8 cellular contexts compared by ENCODE assay signal in genomic region chr16:30535777-30536190, GRCh38. TPM values are rescaled to one million over a fixed set of nuclear protein-coding genes. Genes with fewer than 3 reads are reported as not detected.
DNase-seq lines count a peak whose midpoint lies in the region; ATAC-seq, FAIRE-seq and TF ChIP-seq lines count a peak whose summit lies in the region.

No MANE protein-coding gene starts in this region.

- BruUV-seq in Calu3 (replicated peaks; lab: Mats Ljungman, UMichigan), result no TSS peak
- BruUV-seq in HepG2 (replicated peaks; lab: Mats Ljungman, UMichigan), result no TSS peak

- H3K36me3 ChIP-seq in GM23248 (ENCODE audit: low read depth) (no peaks in the 10 kb centered on the region), colonic mucosa (no peaks in the 10 kb centered on the region), HepG2 (replicated peaks in 1 of 2; ENCODE audit: control insufficient read depth in 1 of 2, insufficient read depth in 2 of 2, low read length in 2 of 2) (peaks cover 0 to 1% of the 10 kb centered on the region in 2 experiments; a peak in 1 of 5 replicates)

- peaks cover 45% of the 10 kb centered on the region for H3K36me3 Mint-ChIP-seq in Calu3 (ENCODE audit: insufficient read depth, unreplicated experiment)

- H2AFZ ChIP-seq in GM23248 (peak overlapping the region; percentile 96), HepG2 (ENCODE audit: low read length) (no peak overlapping the region)

- H3K27ac Mint-ChIP-seq in Calu3 (ENCODE audit: unreplicated experiment), result peak overlapping the region; percentile 65

- no peaks in the 10 kb centered on the region for H3K27me3 Mint-ChIP-seq in Calu3 (ENCODE audit: unreplicated experiment)

- TF ChIP-seq CTCF in Calu3 (IDR thresholded peaks at IDR 0.05; ENCODE audit: unreplicated experiment) (no peak), colonic mucosa (IDR thresholded peaks at IDR 0.05) (peak; percentile 54), HepG2 (CRISPR knock-in tag; IDR thresholded peaks at IDR 0.05) (peak; percentile 89)

- TF ChIP-seq RAD21 in HepG2 (CRISPR knock-in tag; IDR thresholded peaks at IDR 0.05), result peak; percentile 80

- in situ Hi-C loops in GM23248 (cut with MboI), result no loop called here
- in situ Hi-C loops in HepG2 (cut with HindIII; ENCODE audit: extremely low pct_ligation_motif_present, low pct_unique_long_range_greater_than_20kb), result no loop called here

- peak in 1 of 2 experiments; percentile 50; a peak in 1 of 4 replicates for TF ChIP-seq POLR2A in HepG2 (IDR thresholded peaks at IDR 0.05; ENCODE audit: insufficient read depth in 1 of 2, low read depth in 2 of 2, low read length in 2 of 2)

- peak; percentile 8 for FAIRE-seq in HepG2 (lab: Jason Lieb, UNC)

- H4K20me1 ChIP-seq in GM23248 (ENCODE audit: insufficient read depth) (no peaks in the 10 kb centered on the region), HepG2 (ENCODE audit: insufficient read depth, low read length) (no peaks in the 10 kb centered on the region)

- peak overlapping the region; percentile 89 for H3K4me2 ChIP-seq in GM23248 (ENCODE audit: unreplicated experiment)
- H3K4me2 ChIP-seq in HepG2 (ENCODE audit: low read depth, low read length), result peak overlapping the region; percentile 95

- peak; percentile 82 for ATAC-seq in HepG2

- H3K9me3 ChIP-seq in GM23248 (ENCODE audit: low read depth) (no peaks in the 10 kb centered on the region), colonic mucosa (no peaks in the 10 kb centered on the region), HepG2 (ENCODE audit: low read length) (no peaks in the 10 kb centered on the region)

- no peaks in the 10 kb centered on the region for H3F3A ChIP-seq in GM23248 (ENCODE audit: insufficient read depth)

- H3K27me3 ChIP-seq in GM23248 (replicated peaks; ENCODE audit: insufficient read depth) (no peaks in the 10 kb centered on the region), colonic mucosa (no peaks in the 10 kb centered on the region), HepG2 (ENCODE audit: control insufficient read depth in 1 of 2, insufficient read depth in 2 of 2, low read length in 2 of 2) (no peaks in the 10 kb centered on the region; a peak in 1 of 5 replicates)

- H3K4me3 ChIP-seq in GM23248 (peak overlapping the region; percentile 80), colonic mucosa (peak overlapping the region; percentile 61), HepG2 (replicated peaks in 1 of 3; ENCODE audit: insufficient read depth in 1 of 3, low read depth in 2 of 3, low read length in 3 of 3) (peak overlapping the region; percentile 75 to 93 (median 81))

- peak overlapping the region; percentile 73 for H3K4me3 Mint-ChIP-seq in Calu3 (ENCODE audit: low read depth, unreplicated experiment)

- TF ChIP-seq EP300 in HepG2 (IDR thresholded peaks at IDR 0.05; ENCODE audit: low read depth in 2 of 2, low read length in 2 of 2), result peak in 1 of 2 experiments; percentile 5; a peak in 1 of 4 replicates
- no peak for TF ChIP-seq EP300 in HepG2 (CRISPR knock-in tag; IDR thresholded peaks at IDR 0.05; ENCODE audit: borderline replicate concordance)

- peaks cover 24% of the 10 kb centered on the region for H3K4me1 Mint-ChIP-seq in Calu3 (ENCODE audit: low read depth, unreplicated experiment)

- POLR2A ChIA-PET in HepG2 (lab: Yijun Ruan, JAX), result interaction anchor here (0.7 to 5.1 kb wide), 28 partner anchors 9 to 200 kb away, joined by 3 to 187 read pairs (median 7); partner anchors contain the start of genes CD2BP2, DCTPP1, FBRS and TBC1D10B

- no peaks in the 10 kb centered on the region for H3K9me3 Mint-ChIP-seq in Calu3 (ENCODE audit: low read depth, unreplicated experiment)

- DNase-seq in Calu3 (peak; percentile 45), GM23248 (peak; percentile 86), NCI-H1694 treated with DMSO at 0.1 percent for 48 hours (lab: John Stamatoyannopoulos, UW) (peak; percentile 30), colonic mucosa (peak; percentile 78), HepG2 (ENCODE audit: low spot score) (peak; percentile 76), A172 (ENCODE audit: low spot score) (no peak)
- DNase-seq in activated CD4-positive, CD25-positive, alpha-beta regulatory T cell (lab: John Stamatoyannopoulos, UW), result peak in 3 of 4 experiments; percentile 18 to 51 (median 25)
- peak; percentile 62 to 72 for DNase-seq in stimulated activated CD4-positive, alpha-beta T cell treated with anti-CD3 and anti-CD28 coated beads, Interleukin-4, amount 100 ng/mL, for 4 hours

- H3K4me1 ChIP-seq in GM23248 (ENCODE audit: insufficient read depth) (no peaks in the 10 kb centered on the region), colonic mucosa (peaks cover 2% of the 10 kb centered on the region), HepG2 (ENCODE audit: insufficient read depth, low read length) (peaks cover 68% of the 10 kb centered on the region)

- intact Hi-C loops in Calu3 (cut with micrococcal nuclease; ENCODE audit: unreplicated experiment), result loop anchor here (2.0 kb wide), 1 partner anchor 105 kb away; the partner anchor contains the start of gene DCTPP1
- intact Hi-C loops in colonic mucosa (cut with DNase I), result no loop called here
- intact Hi-C loops in HepG2 (cut with micrococcal nuclease; ENCODE audit: unreplicated experiment), result loop anchor here (2.0 kb wide), 2 partner anchors 23 to 63 kb away; partner anchors contain the start of gene ZNF764

- H3K79me2 ChIP-seq in GM23248 (ENCODE audit: insufficient read depth), result peaks cover 24% of the 10 kb centered on the region
- H3K79me2 ChIP-seq in HepG2 (ENCODE audit: insufficient read depth, low read length), result peaks cover 31% of the 10 kb centered on the region

- CTCF ChIA-PET in Calu3 (lab: Charles Lee) (interaction anchor here (0.7 to 2.8 kb wide), 9 partner anchors 9 to 118 kb away, joined by 3 to 21 read pairs (median 3); partner anchors contain the start of genes DCTPP1 and ZNF689), HepG2 (lab: Yijun Ruan, JAX; ENCODE audit: low intra/inter-chr PET ratio, low total read pairs) (interaction anchor here (1.6 kb wide), 1 partner anchor 106 kb away, joined by 7 read pairs; the partner anchor contains the start of gene DCTPP1)

- H3K9me2 ChIP-seq in GM23248 (ENCODE audit: insufficient read depth), result no peaks in the 10 kb centered on the region

- 38 to 41% methylated on average over 12 of the region's 12 CpGs for WGBS in GM23248 (ENCODE audit: low coverage in 1 of 2, low lambda C conversion rate in 2 of 2, missing lambda C conversion rate in 2 of 2), 2 experiments
- 44% methylated on average over 12 of the region's 12 CpGs for WGBS in HepG2 (ENCODE audit: low lambda C conversion rate)

- H3K27ac ChIP-seq in GM23248 (no peak overlapping the region), colonic mucosa (peak overlapping the region; percentile 93), HepG2 (ENCODE audit: extremely low read length, insufficient read depth, low read length) (peak overlapping the region; percentile 85)

- H3K9ac ChIP-seq in GM23248 (peak overlapping the region; percentile 92), colonic mucosa (ENCODE audit: low read depth in 2 of 2, low read length in 2 of 2) (peak overlapping the region; percentile 76 to 90), HepG2 (ENCODE audit: insufficient read depth, low read depth, low read length) (peak overlapping the region; percentile 89)

RNA-seq across cellular contexts. Expression of gene ZNF747, which starts 1.1 kb away (rescaled TPM):
- total RNA-seq in Calu3 (2022) (12.3 and 15.4 TPM in 2 replicates), colonic mucosa (10 to 100 TPM in 1 of 2 donors, 1 to 10 TPM in 1; 8.7 to 11.9 TPM), HepG2 (2016; rRNA removed; fragmentation: Illumina TruSeq; extraction: Trizol) (8.8 and 10.2 TPM in 2 replicates)
- 7.7 and 15.7 TPM in 2 replicates for total RNA-seq in GM23248 (2014; rRNA removed; shearing (Covaris generic))
- polyA plus RNA-seq in GM23248 (2016; fragmentation: Nextera tagmentation; extraction: Ambion mirVana) (5.4 and 6.7 TPM in 2 replicates), HepG2 (2011; rRNA removed) (7.0 and 7.2 TPM in 2 replicates)
- total RNA-seq in HepG2 (2016; cell fraction: cytosol; rRNA removed; fragmentation: Illumina TruSeq; extraction: Trizol; ENCODE audit: low read depth), result 2.7 and 2.8 TPM in 2 replicates
- 10.3 and 10.8 TPM in 2 replicates for total RNA-seq in HepG2 (2016; cell fraction: insoluble cytoplasmic fraction; rRNA removed; fragmentation: Illumina TruSeq; extraction: Trizol)
- total RNA-seq in HepG2 (2016; cell fraction: membrane; rRNA removed; fragmentation: Illumina TruSeq; extraction: Trizol), result 8.9 and 9.2 TPM in 2 replicates
- total RNA-seq in HepG2 (2016; cell fraction: nucleus; rRNA removed; fragmentation: Illumina TruSeq; extraction: Trizol), result 7.3 and 9.1 TPM in 2 replicates
- 5.7 and 6.4 TPM in 2 replicates for polyA plus RNA-seq in HepG2 (2011; cell fraction: cytosol; rRNA removed)
- polyA plus RNA-seq in HepG2 (2011; cell fraction: nucleus; rRNA removed), result 9.4 and 11.1 TPM in 2 replicates
- 2.3 and 3.6 TPM in 2 replicates for polyA plus RNA-seq in HepG2 (2012)
- 1.7 and 1.9 TPM in 2 replicates for polyA plus RNA-seq in HepG2 (2016; cell fraction: cytosol; fragmentation: Illumina TruSeq; extraction: Trizol; ENCODE audit: low read depth)
- polyA plus RNA-seq in HepG2 (2016; cell fraction: insoluble cytoplasmic fraction; fragmentation: Illumina TruSeq; extraction: Trizol; ENCODE audit: low read depth), result 9.4 and 9.8 TPM in 2 replicates
- polyA plus RNA-seq in HepG2 (2016; cell fraction: membrane; fragmentation: Illumina TruSeq; extraction: Trizol; ENCODE audit: low read depth), result 5.7 and 5.8 TPM in 2 replicates
- 12.4 and 13.5 TPM in 2 replicates for polyA plus RNA-seq in HepG2 (2016; cell fraction: nucleus; fragmentation: Illumina TruSeq; extraction: Trizol; ENCODE audit: insufficient read depth, low read depth)
- polyA minus RNA-seq in HepG2 (2011; rRNA and poly(A)+ RNA removed; ENCODE audit: low replicate concordance), result 12.9 and 13.6 TPM in 2 replicates
- polyA minus RNA-seq in HepG2 (2011; cell fraction: cytosol; rRNA and poly(A)+ RNA removed), result 5.2 and 6.2 TPM in 2 replicates
- 12.5 and 16.8 TPM in 2 replicates for polyA minus RNA-seq in HepG2 (2011; cell fraction: nucleus; rRNA and poly(A)+ RNA removed)
- 2.0 and 2.5 TPM in 2 replicates for total RNA-seq in A172 (2014; rRNA removed; shearing (Covaris generic))

RNA-seq across cellular contexts. Expression of gene ZNF768, which starts 9.4 kb away (rescaled TPM):
- total RNA-seq in Calu3 (2022) (40.8 and 42.6 TPM in 2 replicates), colonic mucosa (10 to 100 TPM; 58.6 to 63.2 TPM), HepG2 (2016; rRNA removed; fragmentation: Illumina TruSeq; extraction: Trizol) (26.6 and 34.4 TPM in 2 replicates)
- 35.3 and 38.4 TPM in 2 replicates for total RNA-seq in GM23248 (2014; rRNA removed; shearing (Covaris generic))
- polyA plus RNA-seq in GM23248 (2016; fragmentation: Nextera tagmentation; extraction: Ambion mirVana) (5.0 and 5.7 TPM in 2 replicates), HepG2 (2011; rRNA removed) (26.7 and 40.0 TPM in 2 replicates)
- 6.1 and 6.9 TPM in 2 replicates for total RNA-seq in HepG2 (2016; cell fraction: cytosol; rRNA removed; fragmentation: Illumina TruSeq; extraction: Trizol; ENCODE audit: low read depth)
- 23.0 and 34.5 TPM in 2 replicates for total RNA-seq in HepG2 (2016; cell fraction: insoluble cytoplasmic fraction; rRNA removed; fragmentation: Illumina TruSeq; extraction: Trizol)
- 19.9 and 22.9 TPM in 2 replicates for total RNA-seq in HepG2 (2016; cell fraction: membrane; rRNA removed; fragmentation: Illumina TruSeq; extraction: Trizol)
- total RNA-seq in HepG2 (2016; cell fraction: nucleus; rRNA removed; fragmentation: Illumina TruSeq; extraction: Trizol), result 17.6 and 18.7 TPM in 2 replicates
- 22.2 and 36.8 TPM in 2 replicates for polyA plus RNA-seq in HepG2 (2011; cell fraction: cytosol; rRNA removed)
- polyA plus RNA-seq in HepG2 (2011; cell fraction: nucleus; rRNA removed), result 67.1 and 79.3 TPM in 2 replicates
- polyA plus RNA-seq in HepG2 (2012), result 22.9 and 30.0 TPM in 2 replicates
- polyA plus RNA-seq in HepG2 (2016; cell fraction: cytosol; fragmentation: Illumina TruSeq; extraction: Trizol; ENCODE audit: low read depth), result 6.4 and 7.1 TPM in 2 replicates
- 32.0 and 39.1 TPM in 2 replicates for polyA plus RNA-seq in HepG2 (2016; cell fraction: insoluble cytoplasmic fraction; fragmentation: Illumina TruSeq; extraction: Trizol; ENCODE audit: low read depth)
- polyA plus RNA-seq in HepG2 (2016; cell fraction: membrane; fragmentation: Illumina TruSeq; extraction: Trizol; ENCODE audit: low read depth), result 19.7 and 20.2 TPM in 2 replicates
- 50.4 and 51.1 TPM in 2 replicates for polyA plus RNA-seq in HepG2 (2016; cell fraction: nucleus; fragmentation: Illumina TruSeq; extraction: Trizol; ENCODE audit: insufficient read depth, low read depth)
- 11.8 and 40.3 TPM in 2 replicates for polyA minus RNA-seq in HepG2 (2011; rRNA and poly(A)+ RNA removed; ENCODE audit: low replicate concordance)
- 18.5 and 21.5 TPM in 2 replicates for polyA minus RNA-seq in HepG2 (2011; cell fraction: cytosol; rRNA and poly(A)+ RNA removed)
- polyA minus RNA-seq in HepG2 (2011; cell fraction: nucleus; rRNA and poly(A)+ RNA removed), result 7.8 and 8.2 TPM in 2 replicates
- total RNA-seq in A172 (2014; rRNA removed; shearing (Covaris generic)), result 43.7 and 61.6 TPM in 2 replicates

RNA-seq across cellular contexts. Expression of gene ZNF764, which starts 22.4 kb away (rescaled TPM):
- total RNA-seq in Calu3 (2022), result 16.5 and 16.7 TPM in 2 replicates
- total RNA-seq in GM23248 (2014; rRNA removed; shearing (Covaris generic)), result 3.0 and 8.8 TPM in 2 replicates
- polyA plus RNA-seq in GM23248 (2016; fragmentation: Nextera tagmentation; extraction: Ambion mirVana), result 3.0 TPM in 2 replicates
- total RNA-seq in colonic mucosa, result 10 to 100 TPM in 1 of 2 donors, 1 to 10 TPM in 1; 9.0 to 11.1 TPM
- total RNA-seq in HepG2 (2016; rRNA removed; fragmentation: Illumina TruSeq; extraction: Trizol), result 7.3 and 9.1 TPM in 2 replicates
- total RNA-seq in HepG2 (2016; cell fraction: cytosol; rRNA removed; fragmentation: Illumina TruSeq; extraction: Trizol; ENCODE audit: low read depth), result 2.8 and 3.1 TPM in 2 replicates
- 5.9 and 8.3 TPM in 2 replicates for total RNA-seq in HepG2 (2016; cell fraction: insoluble cytoplasmic fraction; rRNA removed; fragmentation: Illumina TruSeq; extraction: Trizol)
- 6.4 and 7.9 TPM in 2 replicates for total RNA-seq in HepG2 (2016; cell fraction: membrane; rRNA removed; fragmentation: Illumina TruSeq; extraction: Trizol)
- 7.4 and 7.9 TPM in 2 replicates for total RNA-seq in HepG2 (2016; cell fraction: nucleus; rRNA removed; fragmentation: Illumina TruSeq; extraction: Trizol)
- 4.1 and 4.8 TPM in 2 replicates for polyA plus RNA-seq in HepG2 (2011; rRNA removed)
- 4.1 and 4.5 TPM in 2 replicates for polyA plus RNA-seq in HepG2 (2011; cell fraction: cytosol; rRNA removed)
- polyA plus RNA-seq in HepG2 (2011; cell fraction: nucleus; rRNA removed), result 11.6 and 12.2 TPM in 2 replicates
- polyA plus RNA-seq in HepG2 (2012), result 3.6 and 4.9 TPM in 2 replicates
- 1.7 and 2.0 TPM in 2 replicates for polyA plus RNA-seq in HepG2 (2016; cell fraction: cytosol; fragmentation: Illumina TruSeq; extraction: Trizol; ENCODE audit: low read depth)
- 6.8 and 7.3 TPM in 2 replicates for polyA plus RNA-seq in HepG2 (2016; cell fraction: insoluble cytoplasmic fraction; fragmentation: Illumina TruSeq; extraction: Trizol; ENCODE audit: low read depth)
- polyA plus RNA-seq in HepG2 (2016; cell fraction: membrane; fragmentation: Illumina TruSeq; extraction: Trizol; ENCODE audit: low read depth), result 4.0 TPM in 2 replicates
- polyA plus RNA-seq in HepG2 (2016; cell fraction: nucleus; fragmentation: Illumina TruSeq; extraction: Trizol; ENCODE audit: insufficient read depth, low read depth), result 18.1 and 18.6 TPM in 2 replicates
- polyA minus RNA-seq in HepG2 (2011; rRNA and poly(A)+ RNA removed; ENCODE audit: low replicate concordance), result 4.3 and 10.8 TPM in 2 replicates
- polyA minus RNA-seq in HepG2 (2011; cell fraction: cytosol; rRNA and poly(A)+ RNA removed), result 6.1 and 6.6 TPM in 2 replicates
- polyA minus RNA-seq in HepG2 (2011; cell fraction: nucleus; rRNA and poly(A)+ RNA removed), result 7.7 and 8.7 TPM in 2 replicates
- total RNA-seq in A172 (2014; rRNA removed; shearing (Covaris generic)), result 7.3 and 8.1 TPM in 2 replicates

RNA-seq across cellular contexts. Expression of gene ZNF688, which starts 35.7 kb away (rescaled TPM):
- total RNA-seq in Calu3 (2022), result 11.8 and 13.5 TPM in 2 replicates
- 10.4 and 33.0 TPM in 2 replicates for total RNA-seq in GM23248 (2014; rRNA removed; shearing (Covaris generic))
- 13.6 and 14.7 TPM in 2 replicates for polyA plus RNA-seq in GM23248 (2016; fragmentation: Nextera tagmentation; extraction: Ambion mirVana)
- total RNA-seq in colonic mucosa, result 10 to 100 TPM; 13.1 to 14.3 TPM
- 5.4 and 5.8 TPM in 2 replicates for total RNA-seq in HepG2 (2016; rRNA removed; fragmentation: Illumina TruSeq; extraction: Trizol)
- total RNA-seq in HepG2 (2016; cell fraction: cytosol; rRNA removed; fragmentation: Illumina TruSeq; extraction: Trizol; ENCODE audit: low read depth), result 13.1 and 13.2 TPM in 2 replicates
- 4.0 and 4.8 TPM in 2 replicates for total RNA-seq in HepG2 (2016; cell fraction: insoluble cytoplasmic fraction; rRNA removed; fragmentation: Illumina TruSeq; extraction: Trizol)
- 8.5 and 11.4 TPM in 2 replicates for total RNA-seq in HepG2 (2016; cell fraction: membrane; rRNA removed; fragmentation: Illumina TruSeq; extraction: Trizol)
- 2.6 and 3.6 TPM in 2 replicates for total RNA-seq in HepG2 (2016; cell fraction: nucleus; rRNA removed; fragmentation: Illumina TruSeq; extraction: Trizol)
- 2.4 and 2.9 TPM in 2 replicates for polyA plus RNA-seq in HepG2 (2011; rRNA removed)
- polyA plus RNA-seq in HepG2 (2011; cell fraction: cytosol; rRNA removed), result 2.7 and 3.8 TPM in 2 replicates
- polyA plus RNA-seq in HepG2 (2011; cell fraction: nucleus; rRNA removed), result 4.5 TPM in 2 replicates
- 2.3 and 3.6 TPM in 2 replicates for polyA plus RNA-seq in HepG2 (2012)
- 17.2 and 20.6 TPM in 2 replicates for polyA plus RNA-seq in HepG2 (2016; cell fraction: cytosol; fragmentation: Illumina TruSeq; extraction: Trizol; ENCODE audit: low read depth)
- 5.4 and 6.1 TPM in 2 replicates for polyA plus RNA-seq in HepG2 (2016; cell fraction: insoluble cytoplasmic fraction; fragmentation: Illumina TruSeq; extraction: Trizol; ENCODE audit: low read depth)
- polyA plus RNA-seq in HepG2 (2016; cell fraction: membrane; fragmentation: Illumina TruSeq; extraction: Trizol; ENCODE audit: low read depth), result 16.0 and 17.2 TPM in 2 replicates
- 6.9 and 8.3 TPM in 2 replicates for polyA plus RNA-seq in HepG2 (2016; cell fraction: nucleus; fragmentation: Illumina TruSeq; extraction: Trizol; ENCODE audit: insufficient read depth, low read depth)
- 1.7 and 2.7 TPM in 2 replicates for polyA minus RNA-seq in HepG2 (2011; rRNA and poly(A)+ RNA removed; ENCODE audit: low replicate concordance)
- polyA minus RNA-seq in HepG2 (2011; cell fraction: cytosol; rRNA and poly(A)+ RNA removed), result 1.8 and 2.9 TPM in 2 replicates
- polyA minus RNA-seq in HepG2 (2011; cell fraction: nucleus; rRNA and poly(A)+ RNA removed), result 2.0 and 2.4 TPM in 2 replicates
- 6.9 and 11.9 TPM in 2 replicates for total RNA-seq in A172 (2014; rRNA removed; shearing (Covaris generic))

RNA-seq across cellular contexts. Expression of gene ZNF785, which starts 49.7 kb away (rescaled TPM):
- total RNA-seq in Calu3 (2022) (22.2 and 22.9 TPM in 2 replicates), colonic mucosa (10 to 100 TPM; 12.7 to 13.3 TPM), HepG2 (2016; rRNA removed; fragmentation: Illumina TruSeq; extraction: Trizol) (not detected in 2 replicates)
- 9.0 TPM in 2 replicates for total RNA-seq in GM23248 (2014; rRNA removed; shearing (Covaris generic))
- polyA plus RNA-seq in GM23248 (2016; fragmentation: Nextera tagmentation; extraction: Ambion mirVana) (5.4 and 6.9 TPM in 2 replicates), HepG2 (2011; rRNA removed) (0.01 TPM in 1 of 2 replicates, not detected in the other)
- total RNA-seq in HepG2 (2016; cell fraction: cytosol; rRNA removed; fragmentation: Illumina TruSeq; extraction: Trizol; ENCODE audit: low read depth), result not detected in 2 replicates
- not detected in 2 replicates for total RNA-seq in HepG2 (2016; cell fraction: insoluble cytoplasmic fraction; rRNA removed; fragmentation: Illumina TruSeq; extraction: Trizol)
- not detected in 2 replicates for total RNA-seq in HepG2 (2016; cell fraction: membrane; rRNA removed; fragmentation: Illumina TruSeq; extraction: Trizol)
- not detected in 2 replicates for total RNA-seq in HepG2 (2016; cell fraction: nucleus; rRNA removed; fragmentation: Illumina TruSeq; extraction: Trizol)
- polyA plus RNA-seq in HepG2 (2011; cell fraction: cytosol; rRNA removed), result 0.03 TPM in 1 of 2 replicates, not detected in the other
- polyA plus RNA-seq in HepG2 (2011; cell fraction: nucleus; rRNA removed), result 0.05 TPM in 1 of 2 replicates, not detected in the other
- 0.11 TPM in 1 of 2 replicates, not detected in the other for polyA plus RNA-seq in HepG2 (2012)
- not detected in 2 replicates for polyA plus RNA-seq in HepG2 (2016; cell fraction: cytosol; fragmentation: Illumina TruSeq; extraction: Trizol; ENCODE audit: low read depth)
- not detected in 2 replicates for polyA plus RNA-seq in HepG2 (2016; cell fraction: insoluble cytoplasmic fraction; fragmentation: Illumina TruSeq; extraction: Trizol; ENCODE audit: low read depth)
- polyA plus RNA-seq in HepG2 (2016; cell fraction: membrane; fragmentation: Illumina TruSeq; extraction: Trizol; ENCODE audit: low read depth), result not detected in 2 replicates
- polyA plus RNA-seq in HepG2 (2016; cell fraction: nucleus; fragmentation: Illumina TruSeq; extraction: Trizol; ENCODE audit: insufficient read depth, low read depth), result not detected in 2 replicates
- polyA minus RNA-seq in HepG2 (2011; rRNA and poly(A)+ RNA removed; ENCODE audit: low replicate concordance), result 10.5 TPM in 1 of 2 replicates, not detected in the other
- not detected in 2 replicates for polyA minus RNA-seq in HepG2 (2011; cell fraction: cytosol; rRNA and poly(A)+ RNA removed)
- polyA minus RNA-seq in HepG2 (2011; cell fraction: nucleus; rRNA and poly(A)+ RNA removed), result not detected in 2 replicates
- total RNA-seq in A172 (2014; rRNA removed; shearing (Covaris generic)), result not detected in 2 replicates
